In genomic region chr4:825063-825968, GRCh38 we compare ENCODE assay signal across 10 cellular contexts. TPM values are rescaled to one million over a fixed set of nuclear protein-coding genes. Genes with fewer than 3 reads are reported as not detected.
A peak's percentile ranks its signal among the peaks of the same experiment; 100 is the strongest.
DNase-seq lines count a peak whose midpoint lies in the region; ATAC-seq, FAIRE-seq and TF ChIP-seq lines count a peak whose summit lies in the region.
"Had no signal": no experiment of that assay in that cellular context is flagged by ENCODE, and none has a peak within 500 bp of the region (broad histone marks: within the 10 kb centered on the region; RNA-seq: fewer than 3 reads in every experiment).

No MANE protein-coding gene starts in this region.

- no peaks in the 10 kb centered on the region for H3F3A ChIP-seq in SK-N-SH (replicated peaks; ENCODE audit: insufficient read depth)

- POLR2A ChIA-PET in SK-N-SH (lab: Yijun Ruan, JAX): no interaction called here

- peak overlapping the region; percentile 68 for H3K4me2 ChIP-seq in SK-N-SH
- H3K4me2 ChIP-seq in H9 (ENCODE audit: insufficient read depth, insufficient read length, low read length): no peak overlapping the region

- H3K4me1 ChIP-seq in SK-N-SH (ENCODE audit: control insufficient read depth in 1 of 2, insufficient read depth in 2 of 2, low read depth in 1 of 2, low read length in 1 of 2) (peaks cover 0 to 20% of the 10 kb centered on the region in 2 experiments; a peak in 1 of 4 replicates), pancreas (peaks cover 0 to 4% (median 0%) of the 10 kb centered on the region in 3 donors), H9 (ENCODE audit: insufficient read depth, low read length) (no peaks in the 10 kb centered on the region)
- H3K4me1 ChIP-seq: SJSA1 had no signal

- intact Hi-C loops in pancreas (cut with DNase I): no loop called here

- no peaks in the 10 kb centered on the region for H3K9me3 Mint-ChIP-seq in H9

- no peak overlapping the region for H2BK5ac ChIP-seq in H9 (ENCODE audit: insufficient read length, low read length)

- peaks cover 89% of the 10 kb centered on the region for H3K27me3 Mint-ChIP-seq in H9 (ENCODE audit: low read depth)

- H4K5ac ChIP-seq in H9 (ENCODE audit: insufficient read length, low read depth, low read length): no peak overlapping the region

- no peak overlapping the region for H2BK120ac ChIP-seq in H9 (ENCODE audit: low read depth, low read length, poor library complexity, severe bottlenecking)

- 3% methylated on average over 70 of the region's 94 CpGs for WGBS in SK-N-SH (ENCODE audit: low lambda C conversion rate)
- WGBS in pancreas, 2 donors: 4 to 7% methylated on average over 49 to 94 of the region's 94 CpGs
- no CpG with 5 or more reads among the region's 94 CpGs for WGBS in H9 (ENCODE audit: extremely low coverage, insufficient read length, low lambda C conversion rate)

- TF ChIP-seq RAD21 in SK-N-SH (IDR thresholded peaks at IDR 0.05; ENCODE audit: low read length): no peak

- H3K56ac ChIP-seq in H9 (ENCODE audit: insufficient read length, low read depth, low read length): no peak overlapping the region

- no peaks in the 10 kb centered on the region for H3K36me3 Mint-ChIP-seq in H9 (ENCODE audit: insufficient read depth in 1 of 3, low read depth in 3 of 3)

- DNase-seq in NCI-H2081 (lab: John Stamatoyannopoulos, UW) (peak; percentile 4 to 18), NCI-H2081 treated with DMSO at 0.1 percent for 48 hours (lab: John Stamatoyannopoulos, UW) (no peak), SK-N-SH (no peak), fibroblast of mammary gland (ENCODE audit: low read depth) (peak; percentile 6), pancreas (peak in 5 of 6 donors; percentile 13 to 75 (median 40)), H9 (no peak), GM12892 (ENCODE audit: insufficient read length) (no peak)

- H3K36me3 ChIP-seq in SK-N-SH (replicated peaks in 1 of 2; ENCODE audit: control insufficient read depth in 1 of 2, insufficient read depth in 2 of 2, low read length in 1 of 2): no peaks in the 10 kb centered on the region
- no peaks in the 10 kb centered on the region for H3K36me3 ChIP-seq in pancreas
- H3K36me3 ChIP-seq: SJSA1 had no signal

- H4K20me1 ChIP-seq in SK-N-SH (ENCODE audit: insufficient read depth) (no peaks in the 10 kb centered on the region), H9 (ENCODE audit: control insufficient read depth, insufficient read depth, insufficient read length) (no peaks in the 10 kb centered on the region)

- FAIRE-seq in pancreas (lab: Jason Lieb, UNC) (no peak), GM12892 (lab: Jason Lieb, UNC) (no peak)

- no peak overlapping the region for H3K27ac Mint-ChIP-seq in H9

- CTCF ChIA-PET in SK-N-SH (lab: Yijun Ruan, JAX): interaction anchor here (0.6 kb wide), 1 partner anchor 12 kb away, joined by 3 read pairs; no protein-coding TSS in a partner anchor

- H2AK5ac ChIP-seq in H9 (ENCODE audit: insufficient read length, low read length): no peak overlapping the region

- peak overlapping the region in 1 of 2 experiments; percentile 50; a peak in 3 of 5 replicates for H3K4me3 Mint-ChIP-seq in H9

- no peak for TF ChIP-seq POLR2A in GM12892 (IDR thresholded peaks at IDR 0.05; ENCODE audit: low read depth, low read length)

- H3K27ac ChIP-seq in SK-N-SH (ENCODE audit: low read depth in 2 of 2, low read length in 1 of 2) (no peak overlapping the region; a peak in 1 of 4 replicates), pancreas (no peak overlapping the region), H9 (ENCODE audit: insufficient read length, low read depth, low read length) (no peak overlapping the region)
- H3K27ac ChIP-seq: C4-2B, SJSA1 had no signal

- H3K27me3 ChIP-seq in SK-N-SH (ENCODE audit: insufficient read depth) (peaks cover 26% of the 10 kb centered on the region), pancreas (peaks cover 0 to 20% (median 5%) of the 10 kb centered on the region in 4 donors), H9 (ENCODE audit: insufficient read depth, low read length) (peaks cover 30% of the 10 kb centered on the region; the same call in 1 of the 2 replicates)

- no peak overlapping the region for H4K8ac ChIP-seq in H9 (replicated peaks; ENCODE audit: insufficient read length, low read depth, low read length)

- H3K9me2 ChIP-seq in SK-N-SH: no peaks in the 10 kb centered on the region

- H3T11ph ChIP-seq in H9 (ENCODE audit: low read length): no peak overlapping the region

- no peak overlapping the region for H3K23ac ChIP-seq in H9 (ENCODE audit: insufficient read length, low read depth, low read length)

- no peaks in the 10 kb centered on the region for H3K79me2 ChIP-seq in SK-N-SH (ENCODE audit: insufficient read depth)
- no peaks in the 10 kb centered on the region for H3K79me2 ChIP-seq in H9 (ENCODE audit: insufficient read depth, low read length)

- H2BK20ac ChIP-seq in H9 (ENCODE audit: low read depth, low read length, poor library complexity, severe bottlenecking): no peak overlapping the region

- no peak overlapping the region for H2BK15ac ChIP-seq in H9 (ENCODE audit: low read depth, low read length)

- no peak overlapping the region for H3K18ac ChIP-seq in H9 (ENCODE audit: insufficient read length, low read depth, low read length)

- no peak overlapping the region for H3K4ac ChIP-seq in H9 (ENCODE audit: low read depth, low read length)

- no peak for TF ChIP-seq EP300 in SK-N-SH (IDR thresholded peaks at IDR 0.05; ENCODE audit: borderline replicate concordance in 1 of 2, low read depth in 1 of 2, low read length in 1 of 2)

- H3K9ac ChIP-seq in SK-N-SH: no peak overlapping the region
- no peak overlapping the region for H3K9ac ChIP-seq in H9 (ENCODE audit: extremely low read depth, insufficient read length, low read length)

- H3K4me1 Mint-ChIP-seq in H9: peaks cover 2 to 3% of the 10 kb centered on the region in 2 experiments; a peak in 2 of 4 replicates

- H3K23me2 ChIP-seq in H9 (ENCODE audit: insufficient read length, low read depth, low read length, poor library complexity, severe bottlenecking): no peaks in the 10 kb centered on the region

- no peaks in the 10 kb centered on the region for H3K79me1 ChIP-seq in H9 (ENCODE audit: insufficient read depth, low read depth, low read length, poor library complexity, severe bottlenecking)

- H3K4me3 ChIP-seq in SK-N-SH (ENCODE audit: low read depth in 2 of 2, low read length in 1 of 2) (peak overlapping the region; percentile 47 to 49; a peak in 3 of 4 replicates), fibroblast of mammary gland (ENCODE audit: control insufficient read depth, low read depth, low read length) (no peak overlapping the region), pancreas (peak overlapping the region in 2 of 4 donors; percentile 31 to 41)
- H3K4me3 ChIP-seq: SJSA1 had no signal

- no peak overlapping the region for H4K91ac ChIP-seq in H9 (ENCODE audit: insufficient read length, low read depth, low read length)

- H3K9me3 ChIP-seq in SK-N-SH: no peaks in the 10 kb centered on the region
- H3K9me3 ChIP-seq in pancreas: no peaks in the 10 kb centered on the region
- H3K9me3 ChIP-seq in H9 (ENCODE audit: control insufficient read depth, low read depth, low read length): no peaks in the 10 kb centered on the region
- H3K9me3 ChIP-seq: SJSA1 had no signal

- no peak overlapping the region for H2BK12ac ChIP-seq in H9 (ENCODE audit: insufficient read length, low read depth, low read length)

- no peak for TF ChIP-seq CTCF in SK-N-SH (IDR thresholded peaks at IDR 0.05)
- TF ChIP-seq CTCF in fibroblast of mammary gland (conservative IDR thresholded peaks at IDR 0.05; ENCODE audit: control insufficient read depth, insufficient read depth, low read depth, low read length): no peak
- TF ChIP-seq CTCF in pancreas (IDR thresholded peaks at IDR 0.05): no peak
- no peak for TF ChIP-seq CTCF in H9 (conservative IDR thresholded peaks at IDR 0.05)

- ATAC-seq in pancreas (peak; percentile 34 to 76 (median 60)), GM18868 (IDR thresholded peaks at IDR 0.05; ENCODE audit: unreplicated experiment) (no peak)

- H3K14ac ChIP-seq in H9 (ENCODE audit: insufficient read depth, low read length): no peak overlapping the region; the same call in 1 of the 2 replicates

- H2AFZ ChIP-seq in SK-N-SH (ENCODE audit: low read depth) (no peak overlapping the region), H9 (ENCODE audit: low read length) (no peak overlapping the region)

TF ChIP-seq in SK-N-SH, 30 proteins besides CTCF, POLR2A, EP300 and RAD21:
- TF ChIP-seq YY1 (IDR thresholded peaks at IDR 0.05; ENCODE audit: low read depth) (no peak), REST (IDR thresholded peaks at IDR 0.05; ENCODE audit: low read depth, low read length) (peak; percentile 95), EZH2phosphoT487 (IDR thresholded peaks at IDR 0.05; ENCODE audit: borderline replicate concordance, low read depth) (0 out of 2 replicates have a peak, but pooled peaks have one; percentile 51), MXI1 (IDR thresholded peaks at IDR 0.05; ENCODE audit: low read depth, low read length) (peak; percentile 30), NRF1 (IDR thresholded peaks at IDR 0.05; ENCODE audit: low read depth, low read length) (no peak)
TF ChIP-seq in SK-N-SH: peak in this region for 3.

RNA-seq across cellular contexts. Expression of gene CPLX1, which starts 0.6 kb away (rescaled TPM):
- polyA plus RNA-seq in SK-N-SH (2012; rRNA removed) (0.56 and 0.65 TPM in 2 replicates), pancreas (1 to 10 TPM; 6.3 to 7.7 TPM)
- polyA plus RNA-seq in SK-N-SH (2012; cell fraction: cytosol; rRNA removed): 0.86 and 1.2 TPM in 2 replicates
- 0.66 and 1.7 TPM in 2 replicates for polyA plus RNA-seq in SK-N-SH (2012; cell fraction: nucleus; rRNA removed)
- total RNA-seq in pancreas (1 to 10 TPM in 3 of 6 donors, under 1 TPM in 3; 0.51 to 1.8 (median 0.89) TPM), H9 (2021) (0.48 and 0.90 TPM in 2 replicates)
- not detected for polyA plus RNA-seq in GM12892 (2012; ENCODE audit: missing spikeins)
- total RNA-seq: SJSA1 had no signal

Comparison
In these comparisons a context has a peak if more than half of its experiments do, and no peak if none do; other contexts are left out.
1. DNase-seq: peak in NCI-H2081 (2 of 2), fibroblast of mammary gland (single experiment) and pancreas (5 of 6); none in NCI-H2081 treated with DMSO at 0.1 percent for 48 hours (single experiment), SK-N-SH (single experiment), H9 (single experiment) and GM12892 (single experiment).